In the genomic region with DNA sequence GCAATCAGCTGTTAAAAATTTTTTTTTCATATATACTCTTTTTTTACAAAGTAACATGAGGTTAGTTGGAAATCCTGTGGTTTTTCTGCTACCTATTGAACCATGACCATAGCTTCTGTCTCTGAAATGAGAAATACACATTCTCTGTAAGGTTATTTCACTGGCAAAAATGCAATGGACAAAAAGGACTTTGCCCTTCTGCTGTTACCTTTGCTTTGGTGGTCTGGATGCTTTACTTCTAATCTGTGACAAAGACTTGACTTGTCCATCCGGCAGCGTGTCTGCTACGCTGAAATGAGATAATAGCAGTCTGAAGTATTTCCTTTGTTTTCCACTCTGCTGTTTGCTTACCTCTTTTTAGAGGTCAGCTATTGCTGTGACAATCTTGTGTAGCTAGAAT, we compare ENCODE assay signal across 15 cellular contexts.
A peak's percentile ranks its signal among the peaks of the same experiment; 100 is the strongest.
DNase-seq lines count a peak whose midpoint lies in the region; ATAC-seq, FAIRE-seq and TF ChIP-seq lines count a peak whose summit lies in the region.
"Had no signal": no experiment of that assay in that cellular context is flagged by ENCODE, and none has a peak within 500 bp of the region (broad histone marks: within the 10 kb centered on the region; RNA-seq: fewer than 3 reads in every experiment).

No MANE protein-coding gene starts in this region.

- no peaks in the 10 kb centered on the region; the same call in 1 of the 2 replicates for H3K4me1 ChIP-seq in BE2C
- peaks cover 3% of the 10 kb centered on the region for H3K4me1 ChIP-seq in PC-3 (ENCODE audit: insufficient read depth, low read length)
- no peaks in the 10 kb centered on the region for H3K4me1 ChIP-seq in hepatocyte (ENCODE audit: insufficient read depth)
- H3K4me1 ChIP-seq: HAP-1 had no signal

- H3K4me3 ChIP-seq in BE2C (ENCODE audit: low read depth, low read length) (peak overlapping the region; percentile 9), PC-3 (ENCODE audit: low read length) (no peak overlapping the region), hepatocyte (no peak overlapping the region)
- H3K4me3 ChIP-seq: HAP-1, lung had no signal

- H3K9me3 ChIP-seq in BE2C (no peaks in the 10 kb centered on the region), PC-3 (ENCODE audit: low read length) (no peaks in the 10 kb centered on the region), hepatocyte (ENCODE audit: low read depth) (no peaks in the 10 kb centered on the region)
- H3K9me3 ChIP-seq: HAP-1 had no signal

- no peak for ATAC-seq in PC-3

- WGBS in hepatocyte (ENCODE audit: low lambda C conversion rate, missing lambda C conversion rate): 10% methylated on average over 3 of the region's 3 CpGs

- H3K4me2 ChIP-seq in PC-3 (ENCODE audit: low read length): no peak overlapping the region
- peak overlapping the region; percentile 4 for H3K4me2 ChIP-seq in hepatocyte

- no peaks in the 10 kb centered on the region for H3F3A ChIP-seq in PC-3 (ENCODE audit: low read length, unreplicated experiment)

- H3K36me3 ChIP-seq in BE2C: no peaks in the 10 kb centered on the region
- no peaks in the 10 kb centered on the region for H3K36me3 ChIP-seq in PC-3 (ENCODE audit: low read depth, low read length)
- no peaks in the 10 kb centered on the region for H3K36me3 ChIP-seq in hepatocyte (replicated peaks; ENCODE audit: insufficient read depth, low read depth)
- H3K36me3 ChIP-seq: HAP-1 had no signal

- CTCF ChIA-PET in PC-3 (lab: Charles Lee): no interaction called here

- POLR2A ChIA-PET in PC-3 (lab: Charles Lee; ENCODE audit: unreplicated experiment): no interaction called here

- H4K20me1 ChIP-seq in PC-3 (ENCODE audit: low read length) (no peaks in the 10 kb centered on the region), hepatocyte (ENCODE audit: insufficient read depth, poor library complexity, severe bottlenecking) (no peaks in the 10 kb centered on the region)

- no TSS peak for BruUV-seq in PC-3 (replicated peaks; lab: Mats Ljungman, UMichigan)

- peak overlapping the region; percentile 45; the same call in 1 of the 2 replicates for H2AFZ ChIP-seq in PC-3 (ENCODE audit: low read length)
- no peak overlapping the region for H2AFZ ChIP-seq in hepatocyte

- H3K9ac ChIP-seq in PC-3 (ENCODE audit: low read length): no peak overlapping the region

- H3K9me2 ChIP-seq in PC-3 (replicated peaks; ENCODE audit: low read length) (no peaks in the 10 kb centered on the region), hepatocyte (replicated peaks; ENCODE audit: insufficient read depth) (no peaks in the 10 kb centered on the region)

- intact Hi-C loops in PC-3 (cut with micrococcal nuclease): no loop called here

- no peaks in the 10 kb centered on the region for H3K79me2 ChIP-seq in PC-3 (ENCODE audit: low read length)
- no peaks in the 10 kb centered on the region for H3K79me2 ChIP-seq in hepatocyte

- peak; percentile 23 for DNase-seq in BE2C
- DNase-seq in NCI-H1105 treated with DMSO at 0.1 percent for 48 hours (lab: John Stamatoyannopoulos, UW): peak; percentile 20
- no peak for DNase-seq in PC-3
- no peak for DNase-seq in hepatocyte (ENCODE audit: low spot score)
- DNase-seq in frontal cortex (ENCODE audit: low spot score in 2 of 2): no peak
- DNase-seq in DMS 273 treated with DMSO at 0.1 percent for 48 hours (lab: John Stamatoyannopoulos, UW): no peak
- DNase-seq in stimulated activated CD4-positive, alpha-beta T cell treated with anti-CD3 and anti-CD28 coated beads, Interleukin-4, amount 100 ng/mL, for 24 hours: no peak
- DNase-seq in stimulated activated CD4-positive, alpha-beta T cell treated with anti-CD3 and anti-CD28 coated beads, Interleukin-12 subunit alpha, Interleukin-12 subunit beta, amount 100 ng/mL, for 4 hours: no peak
- DNase-seq: activated CD8-positive, alpha-beta memory T cell treated with anti-CD3 and anti-CD28 coated beads for 24 hours; activated naive CD4-positive, alpha-beta T cell treated with Interleukin-2 at 50 U/mL for 16 hours; hypothalamus; NCI-H1048 had no signal

- no peak for FAIRE-seq in frontal cortex (lab: Jason Lieb, UNC)
- FAIRE-seq: HTR-8/SVneo had no signal

- no peaks in the 10 kb centered on the region for H3K27me3 ChIP-seq in BE2C
- H3K27me3 ChIP-seq in PC-3 (ENCODE audit: low read length): no peaks in the 10 kb centered on the region
- no peaks in the 10 kb centered on the region for H3K27me3 ChIP-seq in hepatocyte

- H3K27ac ChIP-seq in PC-3 (ENCODE audit: low read length): no peak overlapping the region
- no peak overlapping the region for H3K27ac ChIP-seq in hepatocyte

- TF ChIP-seq CTCF in BE2C (IDR thresholded peaks at IDR 0.05; ENCODE audit: low read depth, low read length) (no peak), PC-3 (conservative IDR thresholded peaks at IDR 0.05; ENCODE audit: low read depth, low read length) (no peak), hepatocyte (IDR thresholded peaks at IDR 0.05; ENCODE audit: poor library complexity) (no peak)

Comparison
In these comparisons a context has a peak if more than half of its experiments do, and no peak if none do; other contexts are left out.
1. DNase-seq: peak in BE2C (single experiment) and NCI-H1105 treated with DMSO at 0.1 percent for 48 hours (single experiment); none in PC-3 (single experiment), hepatocyte (single experiment), frontal cortex (0 of 2), DMS 273 treated with DMSO at 0.1 percent for 48 hours (single experiment), stimulated activated CD4-positive, alpha-beta T cell treated with anti-CD3 and anti-CD28 coated beads, Interleukin-4, amount 100 ng/mL, for 24 hours (single experiment) and stimulated activated CD4-positive, alpha-beta T cell treated with anti-CD3 and anti-CD28 coated beads, Interleukin-12 subunit alpha, Interleukin-12 subunit beta, amount 100 ng/mL, for 4 hours (single experiment).